8 cellular contexts compared by ENCODE assay signal in genomic region chr6:152635949-152636674, GRCh38. TPM values are rescaled to one million over a fixed set of nuclear protein-coding genes. Genes with fewer than 3 reads are reported as not detected.
DNase-seq lines count a peak whose midpoint lies in the region; ATAC-seq and TF ChIP-seq lines count a peak whose summit lies in the region.

No MANE protein-coding gene starts in this region.

- TF ChIP-seq POLR2A in vagina (IDR thresholded peaks at IDR 0.05) = no peak

- no peaks in the 10 kb centered on the region for H3K27me3 ChIP-seq in vagina

- DNase-seq in AG08395 (ENCODE audit: low spot score) (peak; percentile 47), GM20000 (ENCODE audit: low spot score) (peak; percentile 22), fibroblast of mammary gland (ENCODE audit: low read depth) (peak; percentile 19), myocyte (ENCODE audit: low read depth) (peak; percentile 43), vagina (ENCODE audit: extremely low spot score in 2 of 2) (no peak), Kasumi-1 (lab: John Stamatoyannopoulos, UW) (no peak)

- ATAC-seq in SK-N-SH treated with all-trans-retinoic acid at 6 μM for 48 hours (peak; percentile 77), GM21737 (IDR thresholded peaks at IDR 0.05; ENCODE audit: unreplicated experiment) (no peak)

- H3K9me3 ChIP-seq in vagina = no peaks in the 10 kb centered on the region

- H3K36me3 ChIP-seq in vagina = no peaks in the 10 kb centered on the region

- no peak for TF ChIP-seq CTCF in GM20000 (IDR thresholded peaks at IDR 0.05; ENCODE audit: extremely low read depth, missing control alignments)
- TF ChIP-seq CTCF in fibroblast of mammary gland (conservative IDR thresholded peaks at IDR 0.05; ENCODE audit: control insufficient read depth, insufficient read depth, low read depth, low read length) = no peak
- no peak for TF ChIP-seq CTCF in vagina (IDR thresholded peaks at IDR 0.05)

- H3K27ac ChIP-seq in vagina = peak overlapping the region; percentile 87

- intact Hi-C loops in vagina (cut with DNase I) = no loop called here

- H3K4me1 ChIP-seq in vagina = peaks cover 9% of the 10 kb centered on the region

- H3K4me3 ChIP-seq in fibroblast of mammary gland (ENCODE audit: control insufficient read depth, low read depth, low read length) (peak overlapping the region; percentile 60), vagina (peak overlapping the region; percentile 52 to 64)

TF ChIP-seq in SK-N-SH treated with all-trans-retinoic acid at 6 μM for 48 hours, 23 proteins besides CTCF, POLR2A, EP300 and RAD21:
- TF ChIP-seq BACH2 (CRISPR knock-in tag; IDR thresholded peaks at IDR 0.05; ENCODE audit: borderline replicate concordance) (no peak), ZC3H10 (CRISPR knock-in tag; IDR thresholded peaks at IDR 0.05) (no peak), POU6F1 (CRISPR knock-in tag; IDR thresholded peaks at IDR 0.05; ENCODE audit: borderline replicate concordance, low read depth) (no peak), ARNTL (CRISPR knock-in tag; IDR thresholded peaks at IDR 0.05; ENCODE audit: borderline replicate concordance, low read depth) (no peak), TSHZ2 (CRISPR knock-in tag; IDR thresholded peaks at IDR 0.05) (no peak), ISL1 (CRISPR knock-in tag; IDR thresholded peaks at IDR 0.05) (no peak), PATZ1 (CRISPR knock-in tag; IDR thresholded peaks at IDR 0.05; ENCODE audit: borderline replicate concordance) (no peak), CSRNP3 (CRISPR knock-in tag; IDR thresholded peaks at IDR 0.05) (no peak), GLIS3 (CRISPR knock-in tag; IDR thresholded peaks at IDR 0.05) (no peak), ZNF70 (CRISPR knock-in tag; IDR thresholded peaks at IDR 0.05) (no peak), ZFP30 (CRISPR knock-in tag; IDR thresholded peaks at IDR 0.05) (no peak), ZNF8 (CRISPR knock-in tag; IDR thresholded peaks at IDR 0.05) (no peak), CSDC2 (CRISPR knock-in tag; IDR thresholded peaks at IDR 0.05) (no peak), ESRRG (CRISPR knock-in tag; IDR thresholded peaks at IDR 0.05) (no peak), TOX (CRISPR knock-in tag; IDR thresholded peaks at IDR 0.05; ENCODE audit: borderline replicate concordance) (no peak)

RNA-seq across cellular contexts. Expression of gene SYNE1, which starts 1.1 kb away (rescaled TPM):
- total RNA-seq in myocyte = 123 and 258 TPM in 2 replicates
- polyA plus RNA-seq in myocyte (2012) = 45.0 TPM
- 81.5 TPM for total RNA-seq in vagina

Comparison
In these comparisons a context has a peak if more than half of its experiments do, and no peak if none do; other contexts are left out.
1. DNase-seq: peak in AG08395 (single experiment), GM20000 (single experiment), fibroblast of mammary gland (single experiment) and myocyte (single experiment); none in vagina (0 of 2) and Kasumi-1 (0 of 2).